In the genomic region with DNA sequence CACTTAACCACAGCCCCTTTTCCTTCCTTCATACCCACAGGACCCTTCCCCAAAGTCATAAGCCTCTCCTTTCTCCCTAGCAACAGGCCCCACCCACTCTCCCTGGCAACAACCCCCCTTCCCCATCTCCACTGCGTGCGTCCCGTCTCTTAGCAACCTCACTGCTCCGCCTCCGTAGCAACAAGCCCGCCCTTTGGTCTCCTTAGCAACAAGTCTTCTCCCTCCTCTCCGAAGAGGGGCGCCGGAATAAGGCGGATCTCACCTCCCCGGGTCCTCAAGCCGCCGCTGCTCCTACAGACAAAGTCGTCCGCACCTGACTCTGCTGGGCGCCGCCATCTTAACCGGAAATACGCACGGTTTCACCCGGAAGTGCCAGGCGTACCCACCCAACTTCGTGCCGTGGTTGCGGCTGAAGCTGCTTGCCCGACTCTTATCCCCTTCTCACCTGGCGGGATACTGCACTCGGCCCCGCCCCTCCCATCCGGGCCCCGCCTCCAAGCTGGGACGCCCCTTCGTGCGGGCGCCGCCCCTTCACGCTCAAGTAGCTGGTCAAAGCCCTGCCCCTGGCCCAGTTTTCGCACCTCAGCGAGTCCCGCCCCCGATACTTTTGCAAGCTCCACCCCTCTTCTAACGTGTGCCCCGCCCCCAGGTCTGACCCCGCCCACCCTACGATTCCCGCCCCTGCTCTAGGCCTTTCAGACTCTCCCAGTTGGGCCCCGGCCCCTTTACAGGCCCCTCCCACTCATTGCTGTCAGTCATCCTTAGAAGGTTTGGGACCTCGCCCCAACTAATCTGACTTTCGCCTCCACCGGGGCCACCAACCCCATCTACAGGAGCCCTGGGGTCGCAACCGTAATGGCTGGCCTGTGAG, we compare ENCODE assay signal across 8 cellular contexts.
DNase-seq lines count a peak whose midpoint lies in the region; ATAC-seq lines count a peak whose summit lies in the region.

A gene with protein sequence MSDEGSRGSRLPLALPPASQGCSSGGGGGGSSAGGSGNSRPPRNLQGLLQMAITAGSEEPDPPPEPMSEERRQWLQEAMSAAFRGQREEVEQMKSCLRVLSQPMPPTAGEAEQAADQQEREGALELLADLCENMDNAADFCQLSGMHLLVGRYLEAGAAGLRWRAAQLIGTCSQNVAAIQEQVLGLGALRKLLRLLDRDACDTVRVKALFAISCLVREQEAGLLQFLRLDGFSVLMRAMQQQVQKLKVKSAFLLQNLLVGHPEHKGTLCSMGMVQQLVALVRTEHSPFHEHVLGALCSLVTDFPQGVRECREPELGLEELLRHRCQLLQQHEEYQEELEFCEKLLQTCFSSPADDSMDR (minus strand): TSS at position 338 of the 871 bp plus-strand sequence. CDS start 502 bp downstream, outside the sequence.

- DNase-seq in AG08395 (ENCODE audit: low spot score) (peak; percentile 89), NCI-H446 treated with DMSO at 0.1 percent for 48 hours (lab: John Stamatoyannopoulos, UW) (peak; percentile 95), cerebellar cortex (ENCODE audit: low spot score) (peak; percentile 97), islet precursor cell (peak; percentile 99)
- DNase-seq in stimulated activated CD4-positive, alpha-beta T cell treated with anti-CD3 and anti-CD28 coated beads, Interleukin-12 subunit alpha, Interleukin-12 subunit beta, amount 100 ng/mL, for 48 hours (ENCODE audit: low read depth in 2 of 3, low spot score in 1 of 3): peak; percentile 92 to 98 (median 96)

- ATAC-seq in GM19023 (IDR thresholded peaks at IDR 0.05; ENCODE audit: unreplicated experiment): peak; percentile 82
- peak; percentile 69 for ATAC-seq in HG03342 (IDR thresholded peaks at IDR 0.05; ENCODE audit: unreplicated experiment)
- ATAC-seq in activated CD4-positive, CD25-positive, alpha-beta regulatory T cell treated with anti-CD3 and anti-CD28 coated beads, Interleukin-2, amount 50 U/mL, for 24 hours: peak; percentile 91 to 94

Comparison
In these comparisons a context has a peak if more than half of its experiments do, and no peak if none do; other contexts are left out.
1. Peak in every context shown above with its lines: DNase-seq and ATAC-seq.